ENCODE assay signal across 21 cellular contexts in the genomic region with DNA sequence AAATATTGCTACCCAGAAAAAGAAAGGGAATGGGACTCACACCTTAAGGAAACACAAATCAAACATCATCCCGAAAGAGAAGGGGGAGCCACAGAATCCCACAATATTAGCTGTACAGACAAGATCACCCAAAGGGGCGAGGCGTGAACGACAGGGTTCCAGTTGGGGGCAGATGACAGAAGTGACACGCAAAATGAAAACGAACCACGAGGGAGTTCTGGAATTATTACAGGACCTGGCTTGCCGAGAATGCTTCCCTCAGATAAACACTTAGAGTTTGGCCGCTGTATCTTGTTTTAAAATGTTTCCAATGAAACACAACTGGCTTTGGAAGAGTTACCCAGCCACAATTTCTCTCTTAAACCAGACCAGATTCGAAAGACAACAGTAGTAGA.
A peak's percentile ranks its signal among the peaks of the same experiment; 100 is the strongest.
DNase-seq lines count a peak whose midpoint lies in the region; ATAC-seq and TF ChIP-seq lines count a peak whose summit lies in the region.
"Had no signal": no experiment of that assay in that cellular context is flagged by ENCODE, and none has a peak within 500 bp of the region (broad histone marks: within the 10 kb centered on the region; RNA-seq: fewer than 3 reads in every experiment).

No MANE protein-coding gene starts in this region.

- POLR2A ChIA-PET in OCI-LY7 (lab: Charles Lee) = interaction anchor here (0.6 kb wide), 2 partner anchors 9 to 598 kb away, joined by 3 read pairs; no protein-coding TSS in a partner anchor

- DNase-seq in OCI-LY7 (ENCODE audit: low spot score) (no peak), heart right ventricle (no peak), osteoblast (ENCODE audit: insufficient read length, low spot score, missing footprints) (no peak), suprapubic skin (ENCODE audit: low spot score in 2 of 2) (no peak)
- DNase-seq in activated T-helper 2 cell treated with anti-CD3 and anti-CD28 coated beads, Interferon-gamma antibody, Interleukin-2, Interleukin-4, amounts not matched to agents 10 μg/mL and 5 μg/mL and 100 μg/mL, durations not matched to agents 14 hours and 24 hours and 36 hours (ENCODE audit: low spot score) = no peak
- DNase-seq: activated CD4-positive, alpha-beta memory T cell treated with anti-CD3 and anti-CD28 coated beads, Interleukin-2, amount 10 ng/mL, durations not matched to agents 7 days and 5 days; activated CD4-positive, CD25-positive, alpha-beta regulatory T cell; amygdala; CD4-positive, CD25-positive, alpha-beta regulatory T cell; GF-D8; left colon; NCI-H1105; NCI-H2081; NCI-H446 treated with DMSO at 0.1 percent for 48 hours; T-helper 9 cell had no signal

- no peak overlapping the region for H3K4me3 Mint-ChIP-seq in activated T-helper 2 cell treated with anti-CD3 and anti-CD28 coated beads, Interferon-gamma antibody, Interleukin-2, Interleukin-4, amounts not matched to agents 10 μg/mL and 5 μg/mL and 100 μg/mL, durations not matched to agents 14 hours and 24 hours and 36 hours (ENCODE audit: low read depth)
- H3K4me3 Mint-ChIP-seq: activated CD4-positive, alpha-beta memory T cell treated with anti-CD3 and anti-CD28 coated beads, Interleukin-2, amount 10 ng/mL, durations not matched to agents 7 days and 5 days; CD4-positive, CD25-positive, alpha-beta regulatory T cell; neural progenitor cell had no signal

- no peak overlapping the region for H3K27ac Mint-ChIP-seq in activated T-helper 2 cell treated with anti-CD3 and anti-CD28 coated beads, Interferon-gamma antibody, Interleukin-2, Interleukin-4, amounts not matched to agents 10 μg/mL and 5 μg/mL and 100 μg/mL, durations not matched to agents 14 hours and 24 hours and 36 hours
- H3K27ac Mint-ChIP-seq: activated CD4-positive, alpha-beta memory T cell treated with anti-CD3 and anti-CD28 coated beads, Interleukin-2, amount 10 ng/mL, durations not matched to agents 7 days and 5 days; CD4-positive, CD25-positive, alpha-beta regulatory T cell; neural progenitor cell had no signal

- H3K9me3 ChIP-seq in OCI-LY7 (ENCODE audit: low read length) = no peaks in the 10 kb centered on the region
- H3K9me3 ChIP-seq in heart right ventricle = no peaks in the 10 kb centered on the region
- no peaks in the 10 kb centered on the region for H3K9me3 ChIP-seq in osteoblast (ENCODE audit: low read depth, low read length)
- no peaks in the 10 kb centered on the region for H3K9me3 ChIP-seq in suprapubic skin
- H3K9me3 ChIP-seq: testis had no signal

- H3K9me3 Mint-ChIP-seq in activated T-helper 2 cell treated with anti-CD3 and anti-CD28 coated beads, Interferon-gamma antibody, Interleukin-2, Interleukin-4, amounts not matched to agents 10 μg/mL and 5 μg/mL and 100 μg/mL, durations not matched to agents 14 hours and 24 hours and 36 hours = no peaks in the 10 kb centered on the region
- H3K9me3 Mint-ChIP-seq: activated CD4-positive, alpha-beta memory T cell treated with anti-CD3 and anti-CD28 coated beads, Interleukin-2, amount 10 ng/mL, durations not matched to agents 7 days and 5 days; CD4-positive, CD25-positive, alpha-beta regulatory T cell; neural progenitor cell had no signal

- H3K36me3 ChIP-seq in OCI-LY7 (ENCODE audit: insufficient read depth, low read length) (no peaks in the 10 kb centered on the region), heart right ventricle (peaks cover 0 to 2% (median 0%) of the 10 kb centered on the region in 9 donors), osteoblast (ENCODE audit: insufficient read depth, low read length) (no peaks in the 10 kb centered on the region), suprapubic skin (no peaks in the 10 kb centered on the region)
- H3K36me3 ChIP-seq: neural progenitor cell had no signal

- CTCF ChIA-PET in OCI-LY7 (lab: Charles Lee; ENCODE audit: unreplicated experiment) = no interaction called here

- TF ChIP-seq CTCF in OCI-LY7 (conservative IDR thresholded peaks at IDR 0.05; ENCODE audit: low read length) (no peak), heart right ventricle (IDR thresholded peaks at IDR 0.05) (no peak), osteoblast (IDR thresholded peaks at IDR 0.05; ENCODE audit: extremely low read depth, low read depth, low read length) (no peak), suprapubic skin (IDR thresholded peaks at IDR 0.05) (no peak)

- WGBS in heart right ventricle, 2 donors = 53 to 57% methylated on average over 10 of the region's 10 CpGs
- 37% methylated on average over 10 of the region's 10 CpGs for WGBS in suprapubic skin

- H3K4me2 ChIP-seq in OCI-LY7 (ENCODE audit: low read length) = peak overlapping the region; percentile 47
- peak overlapping the region; percentile 84 for H3K4me2 ChIP-seq in osteoblast (ENCODE audit: insufficient read depth, low read length)
- H3K4me2 ChIP-seq: neural progenitor cell had no signal

- TF ChIP-seq POLR2A in suprapubic skin (IDR thresholded peaks at IDR 0.05) = no peak

- H3K4me1 ChIP-seq in OCI-LY7 (ENCODE audit: insufficient read depth, low read length, poor library complexity, severe bottlenecking) (peaks cover 52% of the 10 kb centered on the region), heart right ventricle (peaks cover 0 to 32% (median 8%) of the 10 kb centered on the region in 9 donors), osteoblast (ENCODE audit: insufficient read depth, low read length) (no peaks in the 10 kb centered on the region), suprapubic skin (peaks cover 11% of the 10 kb centered on the region)
- H3K4me1 ChIP-seq: testis had no signal

- H3K27ac ChIP-seq in OCI-LY7 (ENCODE audit: low read depth, low read length, poor library complexity, severe bottlenecking) (no peak overlapping the region), heart right ventricle (peak overlapping the region in 9 of 10 donors; percentile 47 to 87 (median 80)), osteoblast (ENCODE audit: low read depth, low read length) (no peak overlapping the region), suprapubic skin (peak overlapping the region; percentile 52)
- H3K27ac ChIP-seq: epithelial cell of prostate, neural progenitor cell had no signal

- no TSS peak for BruUV-seq in OCI-LY7 (replicated peaks; lab: Mats Ljungman, UMichigan)

- ATAC-seq in heart right ventricle (peak in 7 of 8 donors; percentile 30 to 70 (median 63)), HG03280 (IDR thresholded peaks at IDR 0.05; ENCODE audit: unreplicated experiment) (no peak), HG03442 (IDR thresholded peaks at IDR 0.05; ENCODE audit: unreplicated experiment) (no peak)
- ATAC-seq: GM12878 had no signal

- H3K27me3 Mint-ChIP-seq in activated T-helper 2 cell treated with anti-CD3 and anti-CD28 coated beads, Interferon-gamma antibody, Interleukin-2, Interleukin-4, amounts not matched to agents 10 μg/mL and 5 μg/mL and 100 μg/mL, durations not matched to agents 14 hours and 24 hours and 36 hours (ENCODE audit: low read depth) = peaks cover 2% of the 10 kb centered on the region
- H3K27me3 Mint-ChIP-seq: activated CD4-positive, alpha-beta memory T cell treated with anti-CD3 and anti-CD28 coated beads, Interleukin-2, amount 10 ng/mL, durations not matched to agents 7 days and 5 days; CD4-positive, CD25-positive, alpha-beta regulatory T cell had no signal

- no peaks in the 10 kb centered on the region for H3K9me2 ChIP-seq in OCI-LY7 (ENCODE audit: insufficient read depth, low read length)

- H2AFZ ChIP-seq in OCI-LY7 (ENCODE audit: low read length) (peak overlapping the region; percentile 9; the same call in 1 of the 2 replicates), osteoblast (ENCODE audit: low read length) (peak overlapping the region; percentile 72)
- H2AFZ ChIP-seq: neural progenitor cell had no signal

- no peaks in the 10 kb centered on the region for H4K20me1 ChIP-seq in OCI-LY7 (ENCODE audit: insufficient read depth, low read length)
- H4K20me1 ChIP-seq in osteoblast (ENCODE audit: insufficient read depth, low read length) = no peaks in the 10 kb centered on the region

- H3K4me3 ChIP-seq in OCI-LY7 (ENCODE audit: low read depth, low read length, poor library complexity, severe bottlenecking) = no peak overlapping the region
- peak overlapping the region in 8 of 10 donors; percentile 8 to 41 (median 34) for H3K4me3 ChIP-seq in heart right ventricle
- H3K4me3 ChIP-seq in osteoblast (ENCODE audit: insufficient read depth, low read length) = peak overlapping the region; percentile 64
- peak overlapping the region; percentile 28 for H3K4me3 ChIP-seq in suprapubic skin
- H3K4me3 ChIP-seq: GM12878, neural progenitor cell, testis had no signal

- no peak for TF ChIP-seq EP300 in suprapubic skin (IDR thresholded peaks at IDR 0.05)

- H3K4me1 Mint-ChIP-seq in activated T-helper 2 cell treated with anti-CD3 and anti-CD28 coated beads, Interferon-gamma antibody, Interleukin-2, Interleukin-4, amounts not matched to agents 10 μg/mL and 5 μg/mL and 100 μg/mL, durations not matched to agents 14 hours and 24 hours and 36 hours (ENCODE audit: low read depth) = no peaks in the 10 kb centered on the region
- H3K4me1 Mint-ChIP-seq: activated CD4-positive, alpha-beta memory T cell treated with anti-CD3 and anti-CD28 coated beads, Interleukin-2, amount 10 ng/mL, durations not matched to agents 7 days and 5 days; CD4-positive, CD25-positive, alpha-beta regulatory T cell had no signal

- H3K27me3 ChIP-seq in heart right ventricle (no peaks in the 10 kb centered on the region), osteoblast (ENCODE audit: insufficient read depth, low read length) (no peaks in the 10 kb centered on the region), suprapubic skin (no peaks in the 10 kb centered on the region)
- H3K27me3 ChIP-seq: neural progenitor cell, testis had no signal

- peaks cover 6% of the 10 kb centered on the region for H3K79me2 ChIP-seq in OCI-LY7 (ENCODE audit: insufficient read depth, low read depth, low read length)
- no peaks in the 10 kb centered on the region for H3K79me2 ChIP-seq in osteoblast (ENCODE audit: insufficient read depth, low read length)

- no peaks in the 10 kb centered on the region for H3K36me3 Mint-ChIP-seq in activated T-helper 2 cell treated with anti-CD3 and anti-CD28 coated beads, Interferon-gamma antibody, Interleukin-2, Interleukin-4, amounts not matched to agents 10 μg/mL and 5 μg/mL and 100 μg/mL, durations not matched to agents 14 hours and 24 hours and 36 hours (ENCODE audit: low read depth)
- H3K36me3 Mint-ChIP-seq: neural progenitor cell had no signal

- intact Hi-C loops in OCI-LY7 (cut with micrococcal nuclease; ENCODE audit: unreplicated experiment) (no loop called here), heart right ventricle (cut with DNase I) (no loop called here)
- intact Hi-C loops in activated T-helper 2 cell treated with anti-CD3 and anti-CD28 coated beads, Interferon-gamma antibody, Interleukin-2, Interleukin-4, amounts not matched to agents 10 μg/mL and 5 μg/mL and 100 μg/mL, durations not matched to agents 14 hours and 24 hours and 36 hours (cut with micrococcal nuclease) = no loop called here

Comparison
In these comparisons a context has a peak if more than half of its experiments do, and no peak if none do; other contexts are left out.
1. H3K27ac ChIP-seq: peak in heart right ventricle (9 of 10) and suprapubic skin (single experiment); none in OCI-LY7 (single experiment) and osteoblast (single experiment).
2. ATAC-seq: peak in heart right ventricle (7 of 8); none in HG03280 (single experiment) and HG03442 (single experiment).